In the genomic region with DNA sequence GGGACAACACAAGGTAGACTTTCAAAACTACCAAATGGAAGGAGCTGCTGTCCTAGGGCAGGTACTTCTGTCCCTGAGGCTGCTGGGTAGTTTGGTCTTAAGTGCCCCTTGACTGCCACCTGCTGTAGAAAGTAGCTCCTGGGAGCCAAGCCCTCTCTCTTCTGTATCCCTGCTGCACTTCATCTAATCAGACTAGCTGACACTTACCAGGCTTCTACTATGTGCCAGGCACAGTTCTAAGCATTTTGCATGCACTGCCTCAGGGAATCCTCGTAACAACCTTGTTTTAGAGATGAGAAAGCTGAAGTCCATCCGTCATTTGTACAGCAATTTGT, we compare ENCODE assay signal across 8 cellular contexts. TPM values are rescaled to one million over a fixed set of nuclear protein-coding genes. Genes with fewer than 3 reads are reported as not detected.
DNase-seq lines count a peak whose midpoint lies in the region; ATAC-seq and TF ChIP-seq lines count a peak whose summit lies in the region.

No MANE protein-coding gene starts in this region.

- no peak overlapping the region for H3K27ac Mint-ChIP-seq in activated T-helper 2 cell treated with anti-CD3 and anti-CD28 coated beads, Interferon-gamma antibody, Interleukin-2, Interleukin-4, amounts not matched to agents 10 μg/mL and 5 μg/mL and 100 μg/mL, durations not matched to agents 14 hours and 24 hours and 36 hours

- H3K4me3 ChIP-seq in AG04449 (ENCODE audit: low read depth, low read length), result no peak overlapping the region

- peak; percentile 51 for TF ChIP-seq CTCF in AG04449 (IDR thresholded peaks at IDR 0.05; ENCODE audit: insufficient read depth, low read length, missing control alignments)
- peak; percentile 62 for TF ChIP-seq CTCF in GM12873 (IDR thresholded peaks at IDR 0.05; ENCODE audit: insufficient read depth, low read depth, low read length, missing control alignments)

- H3K27me3 Mint-ChIP-seq in activated T-helper 2 cell treated with anti-CD3 and anti-CD28 coated beads, Interferon-gamma antibody, Interleukin-2, Interleukin-4, amounts not matched to agents 10 μg/mL and 5 μg/mL and 100 μg/mL, durations not matched to agents 14 hours and 24 hours and 36 hours (ENCODE audit: low read depth), result no peaks in the 10 kb centered on the region

- no peak overlapping the region for H3K4me3 Mint-ChIP-seq in activated T-helper 2 cell treated with anti-CD3 and anti-CD28 coated beads, Interferon-gamma antibody, Interleukin-2, Interleukin-4, amounts not matched to agents 10 μg/mL and 5 μg/mL and 100 μg/mL, durations not matched to agents 14 hours and 24 hours and 36 hours (ENCODE audit: low read depth)

- CTCF ChIA-PET in AG04449 (lab: Yijun Ruan, JAX), result interaction anchor here (0.7 to 16.2 kb wide), 14 partner anchors 9 to 317 kb away, joined by 3 to 327 read pairs (median 4); a partner anchor contains a TSS

- POLR2A ChIA-PET in AG04449 (lab: Yijun Ruan, JAX), result interaction anchor here (1.4 to 1.8 kb wide), 2 partner anchors 15 to 74 kb away, joined by 5 to 12 read pairs; a partner anchor contains a TSS

- no peaks in the 10 kb centered on the region for H3K9me3 Mint-ChIP-seq in activated T-helper 2 cell treated with anti-CD3 and anti-CD28 coated beads, Interferon-gamma antibody, Interleukin-2, Interleukin-4, amounts not matched to agents 10 μg/mL and 5 μg/mL and 100 μg/mL, durations not matched to agents 14 hours and 24 hours and 36 hours

- DNase-seq in AG04449 (ENCODE audit: low read depth, low spot score) (no peak), NCI-H2196 (lab: John Stamatoyannopoulos, UW; ENCODE audit: unreplicated experiment) (peak; percentile 14), iris pigment epithelial cell (ENCODE audit: low read depth) (peak; percentile 61)
- peak; percentile 24 for DNase-seq in activated T-helper 2 cell treated with anti-CD3 and anti-CD28 coated beads, Interferon-gamma antibody, Interleukin-2, Interleukin-4, amounts not matched to agents 10 μg/mL and 5 μg/mL and 100 μg/mL, durations not matched to agents 14 hours and 24 hours and 36 hours (ENCODE audit: low spot score)
- DNase-seq in effector CD8-positive, alpha-beta T cell (lab: John Stamatoyannopoulos, UW), result no peak
- no peak for DNase-seq in effector CD4-positive, alpha-beta T cell

- peaks cover 14% of the 10 kb centered on the region for H3K4me1 Mint-ChIP-seq in activated T-helper 2 cell treated with anti-CD3 and anti-CD28 coated beads, Interferon-gamma antibody, Interleukin-2, Interleukin-4, amounts not matched to agents 10 μg/mL and 5 μg/mL and 100 μg/mL, durations not matched to agents 14 hours and 24 hours and 36 hours (ENCODE audit: low read depth)

- intact Hi-C loops in activated T-helper 2 cell treated with anti-CD3 and anti-CD28 coated beads, Interferon-gamma antibody, Interleukin-2, Interleukin-4, amounts not matched to agents 10 μg/mL and 5 μg/mL and 100 μg/mL, durations not matched to agents 14 hours and 24 hours and 36 hours (cut with micrococcal nuclease), result loop anchor here (1.0 kb wide), 1 partner anchor 315 kb away; no protein-coding TSS in a partner anchor

- H3K36me3 Mint-ChIP-seq in activated T-helper 2 cell treated with anti-CD3 and anti-CD28 coated beads, Interferon-gamma antibody, Interleukin-2, Interleukin-4, amounts not matched to agents 10 μg/mL and 5 μg/mL and 100 μg/mL, durations not matched to agents 14 hours and 24 hours and 36 hours (ENCODE audit: low read depth), result peaks cover 32% of the 10 kb centered on the region

- ATAC-seq in GM18861 (IDR thresholded peaks at IDR 0.05; ENCODE audit: unreplicated experiment), result no peak

RNA-seq across cellular contexts. Expression of a gene that starts 15.9 kb away (rescaled TPM):
- total RNA-seq in activated T-helper 2 cell treated with anti-CD3 and anti-CD28 coated beads, Interferon-gamma antibody, Interleukin-2, Interleukin-4, amounts not matched to agents 10 μg/mL and 5 μg/mL and 100 μg/mL, durations not matched to agents 14 hours and 24 hours and 36 hours, result 145 TPM in 2 replicates

RNA-seq across cellular contexts. Expression of a gene that starts 33.2 kb away (rescaled TPM):
- total RNA-seq in activated T-helper 2 cell treated with anti-CD3 and anti-CD28 coated beads, Interferon-gamma antibody, Interleukin-2, Interleukin-4, amounts not matched to agents 10 μg/mL and 5 μg/mL and 100 μg/mL, durations not matched to agents 14 hours and 24 hours and 36 hours, result 33.0 and 34.6 TPM in 2 replicates

RNA-seq across cellular contexts. Expression of a gene that starts 38.8 kb away (rescaled TPM):
- total RNA-seq in activated T-helper 2 cell treated with anti-CD3 and anti-CD28 coated beads, Interferon-gamma antibody, Interleukin-2, Interleukin-4, amounts not matched to agents 10 μg/mL and 5 μg/mL and 100 μg/mL, durations not matched to agents 14 hours and 24 hours and 36 hours, result 0.30 and 0.37 TPM in 2 replicates

Comparison
In these comparisons a context has a peak if more than half of its experiments do, and no peak if none do; other contexts are left out.
1. DNase-seq: peak in NCI-H2196 (single experiment), activated T-helper 2 cell treated with anti-CD3 and anti-CD28 coated beads, Interferon-gamma antibody, Interleukin-2, Interleukin-4, amounts not matched to agents 10 μg/mL and 5 μg/mL and 100 μg/mL, durations not matched to agents 14 hours and 24 hours and 36 hours (single experiment) and iris pigment epithelial cell (single experiment); none in AG04449 (single experiment), effector CD8-positive, alpha-beta T cell (single experiment) and effector CD4-positive, alpha-beta T cell (single experiment).